ENCODE assay signal across 8 cellular contexts in genomic region chr17:75832164-75832651, GRCh38. TPM values are rescaled to one million over a fixed set of nuclear protein-coding genes. Genes with fewer than 3 reads are reported as not detected.
A peak's percentile ranks its signal among the peaks of the same experiment; 100 is the strongest.
DNase-seq lines count a peak whose midpoint lies in the region; ATAC-seq lines count a peak whose summit lies in the region.

No MANE protein-coding gene starts in this region.

- peak; percentile 86 for DNase-seq in H4 (ENCODE audit: low spot score)
- peak in 3 of 5 experiments; percentile 32 to 85 (median 77) for DNase-seq in T-helper 2 cell
- DNase-seq in epidermal melanocyte (ENCODE audit: insufficient read length, low spot score) = peak; percentile 82
- DNase-seq in trophoblast cell = no peak
- no peak for DNase-seq in NCI-H2196 (lab: John Stamatoyannopoulos, UW; ENCODE audit: unreplicated experiment)
- DNase-seq in COR-L47 (lab: John Stamatoyannopoulos, UW) = no peak
- no peak for DNase-seq in OCI-M2 (lab: John Stamatoyannopoulos, UW; ENCODE audit: unreplicated experiment)

- H2AK5ac ChIP-seq in trophoblast cell (ENCODE audit: low read length) = peak overlapping the region; percentile 25

- H2BK12ac ChIP-seq in trophoblast cell (ENCODE audit: low read length) = no peak overlapping the region

- no peak overlapping the region for H3K14ac ChIP-seq in trophoblast cell (ENCODE audit: low read length)

- WGBS in trophoblast cell (ENCODE audit: extremely low coverage, insufficient coverage, insufficient read length) = no CpG with 5 or more reads among the region's 10 CpGs

- H3K27me3 ChIP-seq in trophoblast cell (ENCODE audit: insufficient read depth, low read length) = no peaks in the 10 kb centered on the region

- no peak overlapping the region for H2BK5ac ChIP-seq in trophoblast cell (ENCODE audit: low read depth, low read length, poor library complexity)

- no peak overlapping the region for H3K9ac ChIP-seq in trophoblast cell (ENCODE audit: low read length)

- no peak overlapping the region for H4K12ac ChIP-seq in trophoblast cell (ENCODE audit: low read depth, low read length)

- H3K79me1 ChIP-seq in trophoblast cell (ENCODE audit: low read length) = peaks cover 2% of the 10 kb centered on the region

- no peak overlapping the region for H3K4me3 ChIP-seq in trophoblast cell (ENCODE audit: low read depth, low read length)

- no peaks in the 10 kb centered on the region for H3K36me3 ChIP-seq in trophoblast cell (ENCODE audit: control insufficient read depth in 1 of 2, insufficient read depth in 2 of 2, low read length in 2 of 2)

- H2AFZ ChIP-seq in trophoblast cell (ENCODE audit: insufficient read depth, low read length, poor library complexity) = no peak overlapping the region

- no peak for ATAC-seq in HG03025 (IDR thresholded peaks at IDR 0.05; ENCODE audit: low FRiP score, unreplicated experiment)

- H4K91ac ChIP-seq in trophoblast cell (ENCODE audit: low read depth, low read length) = no peak overlapping the region

- no peak overlapping the region for H3K23ac ChIP-seq in trophoblast cell (ENCODE audit: low read length)

- no peak overlapping the region for H2BK120ac ChIP-seq in trophoblast cell (ENCODE audit: insufficient read depth, low read length, poor library complexity)

- no peak overlapping the region for H4K8ac ChIP-seq in trophoblast cell (ENCODE audit: low read depth, low read length)

- H3K27ac ChIP-seq in trophoblast cell (ENCODE audit: low read depth, low read length) = no peak overlapping the region

- no peak overlapping the region for H3K4me2 ChIP-seq in trophoblast cell (ENCODE audit: low read length)

- H3K4me1 ChIP-seq in trophoblast cell (ENCODE audit: control insufficient read depth in 1 of 2, insufficient read depth in 2 of 2, low read length in 2 of 2) = peaks cover 3% of the 10 kb centered on the region in 2 experiments

- H3K18ac ChIP-seq in trophoblast cell (ENCODE audit: low read length) = no peak overlapping the region

- no peaks in the 10 kb centered on the region for H3K79me2 ChIP-seq in trophoblast cell (ENCODE audit: control insufficient read depth, insufficient read depth, low read length, poor library complexity)

- H3K4ac ChIP-seq in trophoblast cell (ENCODE audit: low read depth, low read length) = no peak overlapping the region

- H3K9me3 ChIP-seq in trophoblast cell (ENCODE audit: insufficient read depth, low read depth, low read length) = peaks cover 4% of the 10 kb centered on the region

RNA-seq across cellular contexts. Expression of gene UNC13D, which starts 12.0 kb away (rescaled TPM):
- total RNA-seq in H4 (2014; rRNA removed; shearing (Covaris generic)) = 1.9 and 2.9 TPM in 2 replicates
- 4.4 and 4.9 TPM in 2 replicates for polyA plus RNA-seq in trophoblast cell (2013)

RNA-seq across cellular contexts. Expression of gene WBP2, which starts 22.9 kb away (rescaled TPM):
- 14.8 and 26.3 TPM in 2 replicates for total RNA-seq in H4 (2014; rRNA removed; shearing (Covaris generic))
- polyA plus RNA-seq in trophoblast cell (2013) = 131 and 133 TPM in 2 replicates

RNA-seq across cellular contexts. Expression of gene TRIM47, which starts 46.2 kb away (rescaled TPM):
- total RNA-seq in H4 (2014; rRNA removed; shearing (Covaris generic)) = 12.9 and 13.5 TPM in 2 replicates
- polyA plus RNA-seq in trophoblast cell (2013) = 1.0 and 1.4 TPM in 2 replicates

RNA-seq across cellular contexts. Expression of gene UNK, which starts 47.6 kb away (rescaled TPM):
- total RNA-seq in H4 (2014; rRNA removed; shearing (Covaris generic)) = 24.0 and 29.6 TPM in 2 replicates
- 20.5 and 22.3 TPM in 2 replicates for polyA plus RNA-seq in trophoblast cell (2013)

Comparison
In these comparisons a context has a peak if more than half of its experiments do, and no peak if none do; other contexts are left out.
1. DNase-seq: peak in H4 (single experiment), T-helper 2 cell (3 of 5) and epidermal melanocyte (single experiment); none in trophoblast cell (0 of 2), NCI-H2196 (single experiment), COR-L47 (single experiment) and OCI-M2 (single experiment).